In genomic region chr7:36613214-36613613, GRCh38 we compare ENCODE assay signal across 1 cellular context.
TF ChIP-seq lines count a peak whose summit lies in the region.

No MANE protein-coding gene starts in this region.

TF ChIP-seq in GM12878, 131 proteins besides CTCF, POLR2A, EP300 and RAD21:
- TF ChIP-seq DPF2 (IDR thresholded peaks at IDR 0.05) (peak; percentile 38; the same call in 1 of the 2 replicates), SKIL (IDR thresholded peaks at IDR 0.05; ENCODE audit: low read depth, poor library complexity, severe bottlenecking) (no peak), IKZF2 (IDR thresholded peaks at IDR 0.05) (peak; percentile 53 to 59; a peak in 2 of 4 replicates), IKZF1 (conservative IDR thresholded peaks at IDR 0.05) (peak; percentile 74), RUNX3 (IDR thresholded peaks at IDR 0.05; ENCODE audit: low read length) (0 out of 2 replicates have a peak, but pooled peaks have one; percentile 23), MTA2 (IDR thresholded peaks at IDR 0.05; ENCODE audit: low read depth) (0 out of 2 replicates have a peak, but pooled peaks have one; percentile 14), STAT1 (conservative IDR thresholded peaks at IDR 0.05) (no peak), CHD2 (IDR thresholded peaks at IDR 0.05; ENCODE audit: borderline replicate concordance, low read depth, low read length) (no peak), TCF7 (IDR thresholded peaks at IDR 0.05; ENCODE audit: borderline replicate concordance) (no peak), RELB (IDR thresholded peaks at IDR 0.05; ENCODE audit: low read depth) (0 out of 2 replicates have a peak, but pooled peaks have one; percentile 37), POLR2AphosphoS2 (IDR thresholded peaks at IDR 0.05; ENCODE audit: low read depth, low read length) (no peak)
- TF ChIP-seq, protein P1, sequence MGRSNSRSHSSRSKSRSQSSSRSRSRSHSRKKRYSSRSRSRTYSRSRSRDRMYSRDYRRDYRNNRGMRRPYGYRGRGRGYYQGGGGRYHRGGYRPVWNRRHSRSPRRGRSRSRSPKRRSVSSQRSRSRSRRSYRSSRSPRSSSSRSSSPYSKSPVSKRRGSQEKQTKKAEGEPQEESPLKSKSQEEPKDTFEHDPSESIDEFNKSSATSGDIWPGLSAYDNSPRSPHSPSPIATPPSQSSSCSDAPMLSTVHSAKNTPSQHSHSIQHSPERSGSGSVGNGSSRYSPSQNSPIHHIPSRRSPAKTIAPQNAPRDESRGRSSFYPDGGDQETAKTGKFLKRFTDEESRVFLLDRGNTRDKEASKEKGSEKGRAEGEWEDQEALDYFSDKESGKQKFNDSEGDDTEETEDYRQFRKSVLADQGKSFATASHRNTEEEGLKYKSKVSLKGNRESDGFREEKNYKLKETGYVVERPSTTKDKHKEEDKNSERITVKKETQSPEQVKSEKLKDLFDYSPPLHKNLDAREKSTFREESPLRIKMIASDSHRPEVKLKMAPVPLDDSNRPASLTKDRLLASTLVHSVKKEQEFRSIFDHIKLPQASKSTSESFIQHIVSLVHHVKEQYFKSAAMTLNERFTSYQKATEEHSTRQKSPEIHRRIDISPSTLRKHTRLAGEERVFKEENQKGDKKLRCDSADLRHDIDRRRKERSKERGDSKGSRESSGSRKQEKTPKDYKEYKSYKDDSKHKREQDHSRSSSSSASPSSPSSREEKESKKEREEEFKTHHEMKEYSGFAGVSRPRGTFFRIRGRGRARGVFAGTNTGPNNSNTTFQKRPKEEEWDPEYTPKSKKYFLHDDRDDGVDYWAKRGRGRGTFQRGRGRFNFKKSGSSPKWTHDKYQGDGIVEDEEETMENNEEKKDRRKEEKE (IDR thresholded peaks at IDR 0.05): no peak
